ENCODE assay signal across 8 cellular contexts in the genomic region with DNA sequence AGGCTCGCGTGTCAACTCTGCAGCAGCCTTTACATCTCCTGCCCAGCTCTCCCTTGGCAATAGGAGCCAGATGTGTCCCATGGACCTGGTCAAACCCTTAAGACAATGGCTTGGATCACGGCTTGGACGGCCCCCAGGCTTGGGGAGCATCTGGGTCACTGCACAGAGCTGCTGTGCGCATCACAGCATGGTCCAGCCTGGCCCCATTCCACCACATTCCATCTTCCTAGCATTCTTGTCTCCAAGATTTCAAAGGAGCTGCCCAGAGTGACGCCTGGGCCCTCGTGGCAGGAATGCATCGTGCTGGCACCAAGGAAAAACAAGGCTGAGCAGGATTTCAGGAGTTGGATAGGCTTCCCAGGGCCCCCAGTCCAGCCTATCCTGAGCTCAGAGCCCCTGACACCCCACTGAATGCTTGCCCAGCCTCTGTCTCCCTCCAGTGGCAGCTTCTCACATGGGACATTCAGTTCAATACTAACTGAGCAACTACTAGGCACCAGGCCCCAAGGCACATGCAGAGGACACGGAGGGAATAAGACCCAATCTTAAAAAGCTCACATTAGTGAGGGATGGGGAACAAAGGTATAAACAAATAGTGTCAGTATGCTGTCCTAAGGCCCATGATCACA. TPM values are rescaled to one million over a fixed set of nuclear protein-coding genes. Genes with fewer than 3 reads are reported as not detected.
DNase-seq lines count a peak whose midpoint lies in the region; ATAC-seq and TF ChIP-seq lines count a peak whose summit lies in the region.

No MANE protein-coding gene starts in this region.

- no peaks in the 10 kb centered on the region for H3K27me3 Mint-ChIP-seq in activated CD8-positive, alpha-beta T cell treated with anti-CD3 and anti-CD28 coated beads, Interleukin-2, amount 10 ng/mL, durations not matched to agents 7 days and 5 days (ENCODE audit: low read depth)
- no peaks in the 10 kb centered on the region for H3K27me3 Mint-ChIP-seq in stimulated activated naive CD8-positive, alpha-beta T cell treated with anti-CD3 and anti-CD28 coated beads, Interleukin-15, Interleukin-2, amounts not matched to agents 100 ng/mL and 50 ng/mL, for 24 hours

- no peak for ATAC-seq in activated CD8-positive, alpha-beta T cell treated with anti-CD3 and anti-CD28 coated beads, Interleukin-2, amount 10 ng/mL, durations not matched to agents 7 days and 5 days
- no peak for ATAC-seq in HG02571 (IDR thresholded peaks at IDR 0.05; ENCODE audit: unreplicated experiment)
- no peak for ATAC-seq in GM19467 (IDR thresholded peaks at IDR 0.05; ENCODE audit: unreplicated experiment)
- no peak for ATAC-seq in GM21576 (IDR thresholded peaks at IDR 0.05; ENCODE audit: unreplicated experiment)

- no peaks in the 10 kb centered on the region for H3K9me3 Mint-ChIP-seq in activated CD8-positive, alpha-beta T cell treated with anti-CD3 and anti-CD28 coated beads, Interleukin-2, amount 10 ng/mL, durations not matched to agents 7 days and 5 days (ENCODE audit: insufficient read depth)
- H3K9me3 Mint-ChIP-seq in stimulated activated naive CD8-positive, alpha-beta T cell treated with anti-CD3 and anti-CD28 coated beads, Interleukin-15, Interleukin-2, amounts not matched to agents 100 ng/mL and 50 ng/mL, for 24 hours = no peaks in the 10 kb centered on the region

- POLR2A ChIA-PET in activated CD8-positive, alpha-beta T cell treated with anti-CD3 and anti-CD28 coated beads, Interleukin-2, amount 10 ng/mL, durations not matched to agents 7 days and 5 days (lab: Charles Lee) = interaction anchor here (0.9 to 1.8 kb wide), 5 partner anchors 9 to 108 kb away, joined by 3 to 9 read pairs (median 5); partner anchors contain the start of gene CKLF

- peaks cover 2% of the 10 kb centered on the region for H3K36me3 Mint-ChIP-seq in activated CD8-positive, alpha-beta T cell treated with anti-CD3 and anti-CD28 coated beads, Interleukin-2, amount 10 ng/mL, durations not matched to agents 7 days and 5 days (ENCODE audit: low read depth)
- H3K36me3 Mint-ChIP-seq in stimulated activated naive CD8-positive, alpha-beta T cell treated with anti-CD3 and anti-CD28 coated beads, Interleukin-15, Interleukin-2, amounts not matched to agents 100 ng/mL and 50 ng/mL, for 24 hours (ENCODE audit: low read depth) = no peaks in the 10 kb centered on the region

- peak; percentile 55 for TF ChIP-seq CTCF in HFF-Myc (IDR thresholded peaks at IDR 0.05; ENCODE audit: low read depth, low read length, missing control alignments)

- H3K27ac Mint-ChIP-seq in activated CD8-positive, alpha-beta T cell treated with anti-CD3 and anti-CD28 coated beads, Interleukin-2, amount 10 ng/mL, durations not matched to agents 7 days and 5 days = peak overlapping the region; percentile 94
- peak overlapping the region; percentile 96 for H3K27ac Mint-ChIP-seq in stimulated activated naive CD8-positive, alpha-beta T cell treated with anti-CD3 and anti-CD28 coated beads, Interleukin-15, Interleukin-2, amounts not matched to agents 100 ng/mL and 50 ng/mL, for 24 hours

- no peak overlapping the region for H3K4me3 ChIP-seq in HFF-Myc (replicated peaks; ENCODE audit: low read depth, low read length)

- DNase-seq in AML-193 (lab: John Stamatoyannopoulos, UW) = peak; percentile 18 to 50
- no peak for DNase-seq in HFF-Myc (ENCODE audit: extremely low read depth, low read depth)
- DNase-seq in activated CD8-positive, alpha-beta T cell treated with anti-CD3 and anti-CD28 coated beads, Interleukin-2, amount 10 ng/mL, durations not matched to agents 7 days and 5 days = peak; percentile 59
- peak; percentile 50 for DNase-seq in hepatic stellate cell (ENCODE audit: low spot score)

- H3K4me1 Mint-ChIP-seq in activated CD8-positive, alpha-beta T cell treated with anti-CD3 and anti-CD28 coated beads, Interleukin-2, amount 10 ng/mL, durations not matched to agents 7 days and 5 days (ENCODE audit: low read depth) = peaks cover 62% of the 10 kb centered on the region
- peaks cover 65% of the 10 kb centered on the region for H3K4me1 Mint-ChIP-seq in stimulated activated naive CD8-positive, alpha-beta T cell treated with anti-CD3 and anti-CD28 coated beads, Interleukin-15, Interleukin-2, amounts not matched to agents 100 ng/mL and 50 ng/mL, for 24 hours (ENCODE audit: low read depth)

- H3K4me3 Mint-ChIP-seq in activated CD8-positive, alpha-beta T cell treated with anti-CD3 and anti-CD28 coated beads, Interleukin-2, amount 10 ng/mL, durations not matched to agents 7 days and 5 days = no peak overlapping the region
- no peak overlapping the region for H3K4me3 Mint-ChIP-seq in stimulated activated naive CD8-positive, alpha-beta T cell treated with anti-CD3 and anti-CD28 coated beads, Interleukin-15, Interleukin-2, amounts not matched to agents 100 ng/mL and 50 ng/mL, for 24 hours

- CTCF ChIA-PET in activated CD8-positive, alpha-beta T cell treated with anti-CD3 and anti-CD28 coated beads, Interleukin-2, amount 10 ng/mL, durations not matched to agents 7 days and 5 days (lab: Charles Lee) = interaction anchor here (0.6 to 1.5 kb wide), 17 partner anchors 8 to 174 kb away, joined by 4 to 13 read pairs (median 5); partner anchors contain the start of genes CKLF and TK2

RNA-seq across cellular contexts. Expression of gene TK2, which starts 34.3 kb away (rescaled TPM):
- 1 to 10 TPM; 5.7 to 6.4 TPM for total RNA-seq in activated CD8-positive, alpha-beta T cell treated with anti-CD3 and anti-CD28 coated beads, Interleukin-2, amount 10 ng/mL, durations not matched to agents 7 days and 5 days

RNA-seq across cellular contexts. Expression of gene CKLF, which starts 36.7 kb away (rescaled TPM):
- total RNA-seq in activated CD8-positive, alpha-beta T cell treated with anti-CD3 and anti-CD28 coated beads, Interleukin-2, amount 10 ng/mL, durations not matched to agents 7 days and 5 days = 100 to 1,000 TPM; 137 to 139 TPM

RNA-seq across cellular contexts. Expression of gene CMTM1, which starts 50.6 kb away (rescaled TPM):
- total RNA-seq in activated CD8-positive, alpha-beta T cell treated with anti-CD3 and anti-CD28 coated beads, Interleukin-2, amount 10 ng/mL, durations not matched to agents 7 days and 5 days = 10 to 100 TPM; 13.6 to 15.0 TPM
